28 cellular contexts compared by ENCODE assay signal in the genomic region with DNA sequence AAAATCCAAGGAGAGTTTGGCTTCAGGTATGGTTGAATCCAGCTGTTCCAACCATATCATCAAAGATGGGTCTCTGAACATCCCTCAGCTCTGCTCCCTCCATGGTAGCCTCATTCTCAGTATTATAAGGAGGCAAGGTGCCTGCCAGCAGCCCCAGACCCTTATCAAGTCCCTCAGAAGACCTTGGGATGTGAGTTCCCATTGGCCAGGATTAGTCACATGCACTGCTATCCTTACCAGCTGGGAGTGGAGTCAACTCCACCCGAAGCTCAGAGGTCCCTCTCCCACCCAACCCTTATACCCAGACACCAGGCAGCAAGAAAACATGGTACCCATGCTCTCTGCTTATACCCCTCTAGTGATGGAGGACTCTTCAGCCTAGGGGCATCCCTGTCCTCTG.
"Had no signal": no experiment of that assay in that cellular context is flagged by ENCODE, and none has a peak within 500 bp of the region (broad histone marks: within the 10 kb centered on the region; RNA-seq: fewer than 3 reads in every experiment).

No MANE protein-coding gene starts in this region.

- H3K4me1 Mint-ChIP-seq: naive B cell; nephron progenitor cell; stimulated activated memory B cell treated with anti-CD40 and anti-IgM and Interleukin-4, amounts not matched to agents 10 μg/mL and 1 μg/mL and 100 μg/mL, for 72 hours had no signal

- H3K27ac Mint-ChIP-seq: activated CD4-positive, alpha-beta memory T cell treated with anti-CD3 and anti-CD28 coated beads, Interleukin-2, amount 10 ng/mL, durations not matched to agents 7 days and 5 days; activated CD4-positive, alpha-beta T cell treated with anti-CD3 and anti-CD28 coated beads, Interleukin-2, amount 10 ng/mL, durations not matched to agents 7 days and 5 days; mesothelial cell of epicardium; nephron progenitor cell; stimulated activated memory B cell treated with anti-CD40 and anti-IgM and Interleukin-4, amounts not matched to agents 10 μg/mL and 1 μg/mL and 100 μg/mL, for 72 hours; stimulated activated naive CD8-positive, alpha-beta T cell treated with anti-CD3 and anti-CD28 coated beads, Interleukin-15, amount 100 ng/mL, for 72 hours had no signal

- H3K4me2 ChIP-seq: smooth muscle cell had no signal

- DNase-seq: activated CD4-positive, alpha-beta memory T cell treated with anti-CD3 and anti-CD28 coated beads, Interleukin-2, amount 10 ng/mL, durations not matched to agents 7 days and 5 days; activated CD4-positive, alpha-beta T cell treated with anti-CD3 and anti-CD28 coated beads, Interleukin-2, amount 10 ng/mL, durations not matched to agents 7 days and 5 days; activated CD4-positive, CD25-positive, alpha-beta regulatory T cell treated with anti-CD3 and anti-CD28 coated beads, Interleukin-2, amount 50 U/mL, for 72 hours; activated effector memory CD4-positive, alpha-beta T cell treated with Interleukin-2 at 50 U/mL for 16 hours; activated naive CD4-positive, alpha-beta T cell treated with Interleukin-2 at 50 U/mL for 16 hours; anterior cingulate cortex; dorsolateral prefrontal cortex; effector memory CD4-positive, alpha-beta T cell; gastrocnemius medialis; glutamatergic neuron; islet precursor cell; left cardiac atrium; left ventricle myocardium superior; naive B cell; nephron progenitor cell; pancreas; psoas muscle; stimulated activated CD4-positive, alpha-beta T cell treated with anti-CD3 and anti-CD28 coated beads, Interleukin-1b, Interleukin-23, amount 100 ng/mL, for 48 hours; stimulated activated CD4-positive, alpha-beta T cell treated with anti-CD3 and anti-CD28 coated beads, Interleukin-4, amount 100 ng/mL, for 4 hours; stimulated activated CD8-positive, alpha-beta memory T cell treated with anti-CD3 and anti-CD28 coated beads, Interleukin-4, amount 100 ng/mL, for 48 hours; stimulated activated naive CD8-positive, alpha-beta T cell treated with anti-CD3 and anti-CD28 coated beads, Interleukin-15, amount 100 ng/mL, for 72 hours; T-helper 9 cell; tibial artery had no signal

- ATAC-seq: gastrocnemius medialis; left cardiac atrium; left ventricle myocardium superior; pancreas; psoas muscle; stimulated activated memory B cell treated with anti-CD40 and anti-IgM and Interleukin-4, amounts not matched to agents 10 μg/mL and 1 μg/mL and 100 μg/mL, for 72 hours; stimulated activated naive CD8-positive, alpha-beta T cell treated with anti-CD3 and anti-CD28 coated beads, Interleukin-15, amount 100 ng/mL, for 72 hours had no signal

- H3K36me3 Mint-ChIP-seq: activated naive CD8-positive, alpha-beta T cell; stimulated activated memory B cell treated with anti-CD40 and anti-IgM and Interleukin-4, amounts not matched to agents 10 μg/mL and 1 μg/mL and 100 μg/mL, for 72 hours had no signal

- H3K27me3 ChIP-seq: pancreas, right atrium auricular region had no signal

- H3K27ac ChIP-seq: dorsolateral prefrontal cortex, gastrocnemius medialis, pancreas, psoas muscle, right atrium auricular region, tibial artery had no signal

- H3K36me3 ChIP-seq: gastrocnemius medialis, pancreas, right atrium auricular region, tibial artery had no signal

- H3K9me3 ChIP-seq: gastrocnemius medialis, pancreas, psoas muscle had no signal

- H3K4me3 ChIP-seq: dorsolateral prefrontal cortex, gastrocnemius medialis, pancreas, psoas muscle, right atrium auricular region, smooth muscle cell, tibial artery had no signal

- H3K4me1 ChIP-seq: gastrocnemius medialis, pancreas, psoas muscle, right atrium auricular region, tibial artery had no signal

- H3K4me3 Mint-ChIP-seq: activated CD4-positive, alpha-beta memory T cell treated with anti-CD3 and anti-CD28 coated beads, Interleukin-2, amount 10 ng/mL, durations not matched to agents 7 days and 5 days; activated CD4-positive, alpha-beta T cell treated with anti-CD3 and anti-CD28 coated beads, Interleukin-2, amount 10 ng/mL, durations not matched to agents 7 days and 5 days; activated naive CD8-positive, alpha-beta T cell; mesothelial cell of epicardium; naive B cell; nephron progenitor cell; stimulated activated memory B cell treated with anti-CD40 and anti-IgM and Interleukin-4, amounts not matched to agents 10 μg/mL and 1 μg/mL and 100 μg/mL, for 72 hours; stimulated activated naive CD8-positive, alpha-beta T cell treated with anti-CD3 and anti-CD28 coated beads, Interleukin-15, amount 100 ng/mL, for 72 hours had no signal
